9 cellular contexts compared by ENCODE assay signal in the genomic region with DNA sequence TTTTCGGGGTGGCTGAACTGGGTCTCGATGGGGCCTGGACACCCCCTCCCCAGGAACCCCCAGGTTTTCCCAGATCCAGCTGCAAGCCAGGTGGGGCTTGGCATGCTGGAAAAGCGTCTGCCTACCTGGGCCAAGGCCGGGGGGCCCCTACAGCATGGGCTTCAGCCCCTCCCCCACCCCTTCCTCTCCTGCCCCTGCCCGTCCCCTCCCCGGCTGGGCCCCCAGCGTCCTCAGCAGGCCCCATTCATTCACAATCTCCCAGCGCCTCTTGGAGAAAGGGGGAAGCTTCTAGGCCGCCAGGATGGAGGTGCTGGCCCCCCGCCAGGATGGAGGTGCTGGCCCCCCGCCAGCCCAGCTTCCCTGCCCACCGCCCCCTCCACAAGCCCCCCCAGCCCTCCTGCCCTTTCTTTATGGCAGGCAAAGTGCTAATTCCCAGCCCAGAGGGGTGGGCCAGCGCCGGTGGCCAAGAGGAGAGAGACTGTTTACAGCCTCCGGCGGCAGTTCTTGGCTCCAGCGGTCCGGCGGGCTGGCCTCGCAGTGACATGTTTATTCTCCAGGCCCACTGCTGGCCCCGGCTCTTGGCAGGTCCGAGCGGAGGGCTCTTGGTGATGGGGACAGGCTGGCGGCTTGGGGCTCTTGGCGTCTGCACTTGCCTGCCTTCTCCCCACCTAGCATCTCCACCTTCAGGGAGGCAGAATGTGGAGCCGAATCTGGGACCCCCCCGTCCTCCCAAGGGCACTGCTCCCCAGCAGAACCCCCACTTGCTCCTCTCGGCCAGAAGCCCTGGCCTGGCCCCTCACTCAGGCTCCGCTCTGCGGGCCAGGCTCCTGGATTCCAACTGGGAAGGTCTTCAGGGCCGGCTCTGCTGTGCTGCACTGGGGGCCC.
DNase-seq lines count a peak whose midpoint lies in the region; ATAC-seq and TF ChIP-seq lines count a peak whose summit lies in the region.
"Had no signal": no experiment of that assay in that cellular context is flagged by ENCODE, and none has a peak within 500 bp of the region (broad histone marks: within the 10 kb centered on the region; RNA-seq: fewer than 3 reads in every experiment).

No MANE protein-coding gene starts in this region.

- H3K4me3 ChIP-seq in SJSA1 (no peak overlapping the region), cardiac muscle cell (no peak overlapping the region)

- H3K27me3 Mint-ChIP-seq in osteocyte (ENCODE audit: unreplicated experiment), result no peaks in the 10 kb centered on the region
- H3K27me3 Mint-ChIP-seq in stimulated activated naive CD8-positive, alpha-beta T cell treated with anti-CD3 and anti-CD28 coated beads, Interleukin-15, amount 100 ng/mL, for 72 hours, result peaks cover 9% of the 10 kb centered on the region

- no peaks in the 10 kb centered on the region for H3K9me3 ChIP-seq in SJSA1 (replicated peaks)
- no peaks in the 10 kb centered on the region for H3K9me3 ChIP-seq in cardiac muscle cell (ENCODE audit: low read depth)

- TF ChIP-seq CTCF in cardiac muscle cell (IDR thresholded peaks at IDR 0.05; ENCODE audit: low read depth, low read length), result no peak
- no peak for TF ChIP-seq CTCF in osteocyte (IDR thresholded peaks at IDR 0.05)

- no peak for ATAC-seq in stimulated activated naive CD8-positive, alpha-beta T cell treated with anti-CD3 and anti-CD28 coated beads, Interleukin-15, amount 100 ng/mL, for 72 hours
- ATAC-seq in GM21381 (IDR thresholded peaks at IDR 0.05; ENCODE audit: unreplicated experiment), result no peak

- no peaks in the 10 kb centered on the region for H3K36me3 Mint-ChIP-seq in osteocyte (ENCODE audit: unreplicated experiment)

- peaks cover 74% of the 10 kb centered on the region for H3K4me1 Mint-ChIP-seq in osteocyte (ENCODE audit: unreplicated experiment)
- no peaks in the 10 kb centered on the region for H3K4me1 Mint-ChIP-seq in stimulated activated naive CD8-positive, alpha-beta T cell treated with anti-CD3 and anti-CD28 coated beads, Interleukin-15, amount 100 ng/mL, for 72 hours
- H3K4me1 Mint-ChIP-seq: B cell had no signal

- H3K27ac Mint-ChIP-seq in osteocyte (ENCODE audit: unreplicated experiment), result no peak overlapping the region
- H3K27ac Mint-ChIP-seq in stimulated activated naive CD8-positive, alpha-beta T cell treated with anti-CD3 and anti-CD28 coated beads, Interleukin-15, amount 100 ng/mL, for 72 hours, result no peak overlapping the region
- H3K27ac Mint-ChIP-seq: B cell had no signal

- H3K27me3 ChIP-seq in SJSA1 (replicated peaks) (no peaks in the 10 kb centered on the region), cardiac muscle cell (no peaks in the 10 kb centered on the region)

- 0 out of 2 replicates have a peak, but pooled peaks cover 4% of the 10 kb centered on the region for H3K36me3 ChIP-seq in SJSA1
- no peaks in the 10 kb centered on the region for H3K36me3 ChIP-seq in cardiac muscle cell

- H3K4me1 ChIP-seq in SJSA1 (replicated peaks) (peaks cover 57% of the 10 kb centered on the region), cardiac muscle cell (ENCODE audit: low read depth) (peaks cover 63% of the 10 kb centered on the region)

- H3K4me3 Mint-ChIP-seq in osteocyte (ENCODE audit: unreplicated experiment), result no peak overlapping the region
- H3K4me3 Mint-ChIP-seq in stimulated activated naive CD8-positive, alpha-beta T cell treated with anti-CD3 and anti-CD28 coated beads, Interleukin-15, amount 100 ng/mL, for 72 hours, result no peak overlapping the region
- H3K4me3 Mint-ChIP-seq: B cell had no signal

- H3K27ac ChIP-seq in SJSA1, result no peak overlapping the region
- H3K27ac ChIP-seq in cardiac muscle cell, result peak overlapping the region; percentile 92

- H3K9me3 Mint-ChIP-seq in osteocyte (ENCODE audit: unreplicated experiment), result no peaks in the 10 kb centered on the region
- peaks cover 0 to 8% of the 10 kb centered on the region in 2 donors for H3K9me3 Mint-ChIP-seq in stimulated activated naive CD8-positive, alpha-beta T cell treated with anti-CD3 and anti-CD28 coated beads, Interleukin-15, amount 100 ng/mL, for 72 hours

- peak in 11 of 14 donors; percentile 19 to 79 (median 54) for DNase-seq in C1 segment of cervical spinal cord (lab: John Stamatoyannopoulos, UW)
- DNase-seq in SJSA1 (ENCODE audit: low read depth in 1 of 2, low spot score in 2 of 2), result peak; percentile 18 to 68
- peak; percentile 68 to 87 for DNase-seq in cardiac muscle cell (ENCODE audit: low read depth in 1 of 2, low spot score in 1 of 2)
- DNase-seq in nucleus accumbens (lab: John Stamatoyannopoulos, UW), result peak in 52 of 56 donors; percentile 10 to 86 (median 48)
- no peak for DNase-seq in osteocyte (ENCODE audit: extremely low spot score, unreplicated experiment)
- DNase-seq in inferior parietal cortex (ENCODE audit: extremely low spot score), result no peak
- DNase-seq in stimulated activated naive CD8-positive, alpha-beta T cell treated with anti-CD3 and anti-CD28 coated beads, Interleukin-15, amount 100 ng/mL, for 72 hours, result no peak

Comparison
In these comparisons a context has a peak if more than half of its experiments do, and no peak if none do; other contexts are left out.
1. DNase-seq: peak in C1 segment of cervical spinal cord (11 of 14), SJSA1 (2 of 2), cardiac muscle cell (2 of 2) and nucleus accumbens (52 of 56); none in osteocyte (single experiment), inferior parietal cortex (single experiment) and stimulated activated naive CD8-positive, alpha-beta T cell treated with anti-CD3 and anti-CD28 coated beads, Interleukin-15, amount 100 ng/mL, for 72 hours (0 of 2).